1 cellular context compared by ENCODE assay signal in the genomic region with DNA sequence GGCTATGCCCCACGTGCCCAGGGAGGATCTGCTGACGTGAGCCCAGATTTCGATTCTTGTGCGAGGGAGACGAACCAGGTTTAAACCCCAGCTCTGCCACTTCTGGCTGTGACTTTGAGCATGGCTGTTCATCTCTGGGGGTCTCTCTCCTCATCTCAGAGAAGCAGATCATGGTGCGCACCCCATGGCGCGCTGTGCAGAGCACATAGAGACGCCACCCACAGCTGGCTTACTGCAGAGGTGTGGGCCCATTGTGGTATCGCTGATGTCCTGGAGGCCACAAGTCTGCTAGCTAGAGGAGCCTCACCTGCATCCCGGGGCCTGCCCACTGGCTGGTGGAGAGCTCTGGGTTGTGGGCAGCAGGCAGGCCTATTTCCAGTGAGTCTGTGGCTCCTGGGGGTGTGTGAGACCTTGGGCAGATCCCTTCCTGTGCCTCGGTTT.
TF ChIP-seq lines count a peak whose summit lies in the region.

No MANE protein-coding gene starts in this region.

TF ChIP-seq in IMR-90, 13 proteins besides CTCF, POLR2A, EP300 and RAD21:
- TF ChIP-seq MAFK (IDR thresholded peaks at IDR 0.05; ENCODE audit: low read depth, low read length) (no peak), BHLHE40 (IDR thresholded peaks at IDR 0.05; ENCODE audit: low read depth, low read length) (no peak), CEBPB (IDR thresholded peaks at IDR 0.05; ENCODE audit: low read depth, low read length) (no peak)
